Comparison of ENCODE assay signal across 1 cellular context in the genomic region with DNA sequence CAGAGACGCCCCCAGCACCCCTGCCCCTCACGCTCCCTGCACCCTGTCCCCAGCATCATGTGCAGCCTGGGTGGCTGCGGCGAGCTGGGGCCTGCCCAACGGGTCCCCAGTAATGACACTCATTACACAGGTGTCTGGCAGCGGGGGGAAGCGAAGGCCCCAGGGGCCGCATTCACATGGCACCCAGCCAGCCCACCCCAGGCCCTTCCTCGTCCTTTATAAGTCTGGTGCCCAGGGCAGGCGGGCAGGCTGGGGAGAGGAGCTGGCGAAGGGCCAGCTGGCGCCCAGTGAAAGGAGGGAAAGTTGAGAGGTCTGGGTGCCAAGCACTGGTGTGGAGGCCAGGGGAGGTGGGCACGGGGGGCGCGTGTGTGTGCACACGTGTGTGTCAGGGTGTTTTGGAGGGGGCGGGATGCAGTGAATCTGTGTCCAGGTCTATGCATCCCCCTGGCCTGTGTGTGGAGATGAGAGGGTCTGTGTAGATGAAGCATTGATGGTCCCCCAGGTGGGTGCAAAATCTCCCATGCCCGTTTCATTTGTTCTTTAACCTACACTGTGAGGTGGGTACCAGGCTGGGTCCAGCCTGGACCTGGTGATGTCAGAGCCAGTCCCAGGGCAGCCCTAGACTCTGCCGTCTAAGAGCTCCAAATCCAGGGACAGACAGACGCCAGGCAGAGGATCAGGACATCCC.
TF ChIP-seq lines count a peak whose summit lies in the region.

No MANE protein-coding gene starts in this region.

TF ChIP-seq in HepG2, 621 proteins besides CTCF, POLR2A, EP300 and RAD21 (continued from another document and continues in another):
- TF ChIP-seq, protein P1, sequence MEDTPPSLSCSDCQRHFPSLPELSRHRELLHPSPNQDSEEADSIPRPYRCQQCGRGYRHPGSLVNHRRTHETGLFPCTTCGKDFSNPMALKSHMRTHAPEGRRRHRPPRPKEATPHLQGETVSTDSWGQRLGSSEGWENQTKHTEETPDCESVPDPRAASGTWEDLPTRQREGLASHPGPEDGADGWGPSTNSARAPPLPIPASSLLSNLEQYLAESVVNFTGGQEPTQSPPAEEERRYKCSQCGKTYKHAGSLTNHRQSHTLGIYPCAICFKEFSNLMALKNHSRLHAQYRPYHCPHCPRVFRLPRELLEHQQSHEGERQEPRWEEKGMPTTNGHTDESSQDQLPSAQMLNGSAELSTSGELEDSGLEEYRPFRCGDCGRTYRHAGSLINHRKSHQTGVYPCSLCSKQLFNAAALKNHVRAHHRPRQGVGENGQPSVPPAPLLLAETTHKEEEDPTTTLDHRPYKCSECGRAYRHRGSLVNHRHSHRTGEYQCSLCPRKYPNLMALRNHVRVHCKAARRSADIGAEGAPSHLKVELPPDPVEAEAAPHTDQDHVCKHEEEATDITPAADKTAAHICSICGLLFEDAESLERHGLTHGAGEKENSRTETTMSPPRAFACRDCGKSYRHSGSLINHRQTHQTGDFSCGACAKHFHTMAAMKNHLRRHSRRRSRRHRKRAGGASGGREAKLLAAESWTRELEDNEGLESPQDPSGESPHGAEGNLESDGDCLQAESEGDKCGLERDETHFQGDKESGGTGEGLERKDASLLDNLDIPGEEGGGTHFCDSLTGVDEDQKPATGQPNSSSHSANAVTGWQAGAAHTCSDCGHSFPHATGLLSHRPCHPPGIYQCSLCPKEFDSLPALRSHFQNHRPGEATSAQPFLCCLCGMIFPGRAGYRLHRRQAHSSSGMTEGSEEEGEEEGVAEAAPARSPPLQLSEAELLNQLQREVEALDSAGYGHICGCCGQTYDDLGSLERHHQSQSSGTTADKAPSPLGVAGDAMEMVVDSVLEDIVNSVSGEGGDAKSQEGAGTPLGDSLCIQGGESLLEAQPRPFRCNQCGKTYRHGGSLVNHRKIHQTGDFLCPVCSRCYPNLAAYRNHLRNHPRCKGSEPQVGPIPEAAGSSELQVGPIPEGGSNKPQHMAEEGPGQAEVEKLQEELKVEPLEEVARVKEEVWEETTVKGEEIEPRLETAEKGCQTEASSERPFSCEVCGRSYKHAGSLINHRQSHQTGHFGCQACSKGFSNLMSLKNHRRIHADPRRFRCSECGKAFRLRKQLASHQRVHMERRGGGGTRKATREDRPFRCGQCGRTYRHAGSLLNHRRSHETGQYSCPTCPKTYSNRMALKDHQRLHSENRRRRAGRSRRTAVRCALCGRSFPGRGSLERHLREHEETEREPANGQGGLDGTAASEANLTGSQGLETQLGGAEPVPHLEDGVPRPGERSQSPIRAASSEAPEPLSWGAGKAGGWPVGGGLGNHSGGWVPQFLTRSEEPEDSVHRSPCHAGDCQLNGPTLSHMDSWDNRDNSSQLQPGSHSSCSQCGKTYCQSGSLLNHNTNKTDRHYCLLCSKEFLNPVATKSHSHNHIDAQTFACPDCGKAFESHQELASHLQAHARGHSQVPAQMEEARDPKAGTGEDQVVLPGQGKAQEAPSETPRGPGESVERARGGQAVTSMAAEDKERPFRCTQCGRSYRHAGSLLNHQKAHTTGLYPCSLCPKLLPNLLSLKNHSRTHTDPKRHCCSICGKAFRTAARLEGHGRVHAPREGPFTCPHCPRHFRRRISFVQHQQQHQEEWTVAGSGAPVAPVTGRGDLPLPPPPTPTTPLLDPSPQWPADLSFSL (CRISPR knock-in tag; IDR thresholded peaks at IDR 0.05), result no peak
- TF ChIP-seq, protein P2, sequence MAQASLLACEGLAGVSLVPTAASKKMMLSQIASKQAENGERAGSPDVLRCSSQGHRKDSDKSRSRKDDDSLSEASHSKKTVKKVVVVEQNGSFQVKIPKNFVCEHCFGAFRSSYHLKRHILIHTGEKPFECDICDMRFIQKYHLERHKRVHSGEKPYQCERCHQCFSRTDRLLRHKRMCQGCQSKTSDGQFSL (CRISPR knock-in tag; IDR thresholded peaks at IDR 0.05), result no peak
- TF ChIP-seq, protein P3, sequence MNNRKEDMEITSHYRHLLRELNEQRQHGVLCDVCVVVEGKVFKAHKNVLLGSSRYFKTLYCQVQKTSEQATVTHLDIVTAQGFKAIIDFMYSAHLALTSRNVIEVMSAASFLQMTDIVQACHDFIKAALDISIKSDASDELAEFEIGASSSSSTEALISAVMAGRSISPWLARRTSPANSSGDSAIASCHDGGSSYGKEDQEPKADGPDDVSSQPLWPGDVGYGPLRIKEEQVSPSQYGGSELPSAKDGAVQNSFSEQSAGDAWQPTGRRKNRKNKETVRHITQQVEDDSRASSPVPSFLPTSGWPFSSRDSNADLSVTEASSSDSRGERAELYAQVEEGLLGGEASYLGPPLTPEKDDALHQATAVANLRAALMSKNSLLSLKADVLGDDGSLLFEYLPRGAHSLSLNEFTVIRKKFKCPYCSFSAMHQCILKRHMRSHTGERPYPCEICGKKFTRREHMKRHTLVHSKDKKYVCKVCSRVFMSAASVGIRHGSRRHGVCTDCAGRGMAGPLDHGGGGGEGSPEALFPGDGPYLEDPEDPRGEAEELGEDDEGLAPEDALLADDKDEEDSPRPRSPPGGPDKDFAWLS (CRISPR knock-in tag; IDR thresholded peaks at IDR 0.05; ENCODE audit: borderline replicate concordance), result no peak
- TF ChIP-seq ZSCAN29 (CRISPR knock-in tag; conservative IDR thresholded peaks at IDR 0.05) (no peak), ZNF24 (IDR thresholded peaks at IDR 0.05) (no peak), FOXO1 (CRISPR knock-in tag; IDR thresholded peaks at IDR 0.05) (no peak), WIZ (CRISPR knock-in tag; IDR thresholded peaks at IDR 0.05) (no peak), TCF7 (IDR thresholded peaks at IDR 0.05; ENCODE audit: low read depth) (no peak), ZNF766 (CRISPR knock-in tag; IDR thresholded peaks at IDR 0.05; ENCODE audit: borderline replicate concordance) (no peak), ZMAT3 (CRISPR knock-in tag; conservative IDR thresholded peaks at IDR 0.05) (no peak), NFYC (CRISPR knock-in tag; IDR thresholded peaks at IDR 0.05) (no peak), AGO2 (optimal IDR thresholded peaks at IDR 0.05; ENCODE audit: low read depth, low read length) (no peak), SYNCRIP (IDR thresholded peaks at IDR 0.05; ENCODE audit: insufficient read depth, low read depth, low read length) (no peak), ZNF816 (CRISPR knock-in tag; IDR thresholded peaks at IDR 0.05; ENCODE audit: borderline replicate concordance) (no peak), TBX2 (CRISPR knock-in tag; IDR thresholded peaks at IDR 0.05; ENCODE audit: borderline replicate concordance) (peak; percentile 13; the same call in 1 of the 2 replicates), ZBTB8A (CRISPR knock-in tag; IDR thresholded peaks at IDR 0.05; ENCODE audit: borderline replicate concordance, low read depth) (no peak), ZNF160 (CRISPR knock-in tag; IDR thresholded peaks at IDR 0.05) (no peak), POLR2AphosphoS5 (IDR thresholded peaks at IDR 0.05; ENCODE audit: low read depth, low read length) (no peak), ZNF558 (CRISPR knock-in tag; IDR thresholded peaks at IDR 0.05; ENCODE audit: borderline replicate concordance) (no peak), ZNF615 (CRISPR knock-in tag; IDR thresholded peaks at IDR 0.05; ENCODE audit: borderline replicate concordance) (no peak), ASH2L (IDR thresholded peaks at IDR 0.05; ENCODE audit: insufficient read length, low read depth, low read length) (no peak), TEAD2 (CRISPR knock-in tag; IDR thresholded peaks at IDR 0.05) (no peak), ZNF652 (CRISPR knock-in tag; IDR thresholded peaks at IDR 0.05; ENCODE audit: borderline replicate concordance, low read depth) (no peak), SCMH1 (CRISPR knock-in tag; IDR thresholded peaks at IDR 0.05; ENCODE audit: borderline replicate concordance) (no peak)
- TF ChIP-seq, protein P4, sequence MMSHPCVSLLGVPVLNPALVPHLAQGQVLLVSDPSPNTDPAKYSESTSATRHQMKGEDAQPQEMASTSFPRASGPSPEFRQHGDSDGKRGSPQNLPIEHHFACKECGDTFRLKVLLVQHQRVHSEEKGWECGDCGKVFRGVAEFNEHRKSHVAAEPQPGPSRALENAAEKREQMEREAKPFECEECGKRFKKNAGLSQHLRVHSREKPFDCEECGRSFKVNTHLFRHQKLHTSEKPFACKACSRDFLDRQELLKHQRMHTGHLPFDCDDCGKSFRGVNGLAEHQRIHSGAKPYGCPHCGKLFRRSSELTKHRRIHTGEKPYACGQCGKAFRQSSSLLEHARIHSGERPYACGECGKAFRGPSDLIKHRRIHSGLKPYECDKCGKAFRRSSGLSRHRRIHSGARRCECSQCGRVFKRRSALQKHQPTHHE (CRISPR knock-in tag; IDR thresholded peaks at IDR 0.05; ENCODE audit: borderline replicate concordance), result no peak
- TF ChIP-seq, protein P5, sequence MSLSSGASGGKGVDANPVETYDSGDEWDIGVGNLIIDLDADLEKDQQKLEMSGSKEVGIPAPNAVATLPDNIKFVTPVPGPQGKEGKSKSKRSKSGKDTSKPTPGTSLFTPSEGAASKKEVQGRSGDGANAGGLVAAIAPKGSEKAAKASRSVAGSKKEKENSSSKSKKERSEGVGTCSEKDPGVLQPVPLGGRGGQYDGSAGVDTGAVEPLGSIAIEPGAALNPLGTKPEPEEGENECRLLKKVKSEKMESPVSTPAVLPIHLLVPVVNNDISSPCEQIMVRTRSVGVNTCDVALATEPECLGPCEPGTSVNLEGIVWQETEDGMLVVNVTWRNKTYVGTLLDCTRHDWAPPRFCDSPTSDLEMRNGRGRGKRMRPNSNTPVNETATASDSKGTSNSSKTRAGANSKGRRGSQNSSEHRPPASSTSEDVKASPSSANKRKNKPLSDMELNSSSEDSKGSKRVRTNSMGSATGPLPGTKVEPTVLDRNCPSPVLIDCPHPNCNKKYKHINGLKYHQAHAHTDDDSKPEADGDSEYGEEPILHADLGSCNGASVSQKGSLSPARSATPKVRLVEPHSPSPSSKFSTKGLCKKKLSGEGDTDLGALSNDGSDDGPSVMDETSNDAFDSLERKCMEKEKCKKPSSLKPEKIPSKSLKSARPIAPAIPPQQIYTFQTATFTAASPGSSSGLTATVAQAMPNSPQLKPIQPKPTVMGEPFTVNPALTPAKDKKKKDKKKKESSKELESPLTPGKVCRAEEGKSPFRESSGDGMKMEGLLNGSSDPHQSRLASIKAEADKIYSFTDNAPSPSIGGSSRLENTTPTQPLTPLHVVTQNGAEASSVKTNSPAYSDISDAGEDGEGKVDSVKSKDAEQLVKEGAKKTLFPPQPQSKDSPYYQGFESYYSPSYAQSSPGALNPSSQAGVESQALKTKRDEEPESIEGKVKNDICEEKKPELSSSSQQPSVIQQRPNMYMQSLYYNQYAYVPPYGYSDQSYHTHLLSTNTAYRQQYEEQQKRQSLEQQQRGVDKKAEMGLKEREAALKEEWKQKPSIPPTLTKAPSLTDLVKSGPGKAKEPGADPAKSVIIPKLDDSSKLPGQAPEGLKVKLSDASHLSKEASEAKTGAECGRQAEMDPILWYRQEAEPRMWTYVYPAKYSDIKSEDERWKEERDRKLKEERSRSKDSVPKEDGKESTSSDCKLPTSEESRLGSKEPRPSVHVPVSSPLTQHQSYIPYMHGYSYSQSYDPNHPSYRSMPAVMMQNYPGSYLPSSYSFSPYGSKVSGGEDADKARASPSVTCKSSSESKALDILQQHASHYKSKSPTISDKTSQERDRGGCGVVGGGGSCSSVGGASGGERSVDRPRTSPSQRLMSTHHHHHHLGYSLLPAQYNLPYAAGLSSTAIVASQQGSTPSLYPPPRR (CRISPR knock-in tag; IDR thresholded peaks at IDR 0.05; ENCODE audit: borderline replicate concordance), result no peak
- TF ChIP-seq, protein P6, sequence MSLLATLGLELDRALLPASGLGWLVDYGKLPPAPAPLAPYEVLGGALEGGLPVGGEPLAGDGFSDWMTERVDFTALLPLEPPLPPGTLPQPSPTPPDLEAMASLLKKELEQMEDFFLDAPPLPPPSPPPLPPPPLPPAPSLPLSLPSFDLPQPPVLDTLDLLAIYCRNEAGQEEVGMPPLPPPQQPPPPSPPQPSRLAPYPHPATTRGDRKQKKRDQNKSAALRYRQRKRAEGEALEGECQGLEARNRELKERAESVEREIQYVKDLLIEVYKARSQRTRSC (CRISPR knock-in tag; IDR thresholded peaks at IDR 0.05; ENCODE audit: low read depth), result no peak
- TF ChIP-seq, protein P7, sequence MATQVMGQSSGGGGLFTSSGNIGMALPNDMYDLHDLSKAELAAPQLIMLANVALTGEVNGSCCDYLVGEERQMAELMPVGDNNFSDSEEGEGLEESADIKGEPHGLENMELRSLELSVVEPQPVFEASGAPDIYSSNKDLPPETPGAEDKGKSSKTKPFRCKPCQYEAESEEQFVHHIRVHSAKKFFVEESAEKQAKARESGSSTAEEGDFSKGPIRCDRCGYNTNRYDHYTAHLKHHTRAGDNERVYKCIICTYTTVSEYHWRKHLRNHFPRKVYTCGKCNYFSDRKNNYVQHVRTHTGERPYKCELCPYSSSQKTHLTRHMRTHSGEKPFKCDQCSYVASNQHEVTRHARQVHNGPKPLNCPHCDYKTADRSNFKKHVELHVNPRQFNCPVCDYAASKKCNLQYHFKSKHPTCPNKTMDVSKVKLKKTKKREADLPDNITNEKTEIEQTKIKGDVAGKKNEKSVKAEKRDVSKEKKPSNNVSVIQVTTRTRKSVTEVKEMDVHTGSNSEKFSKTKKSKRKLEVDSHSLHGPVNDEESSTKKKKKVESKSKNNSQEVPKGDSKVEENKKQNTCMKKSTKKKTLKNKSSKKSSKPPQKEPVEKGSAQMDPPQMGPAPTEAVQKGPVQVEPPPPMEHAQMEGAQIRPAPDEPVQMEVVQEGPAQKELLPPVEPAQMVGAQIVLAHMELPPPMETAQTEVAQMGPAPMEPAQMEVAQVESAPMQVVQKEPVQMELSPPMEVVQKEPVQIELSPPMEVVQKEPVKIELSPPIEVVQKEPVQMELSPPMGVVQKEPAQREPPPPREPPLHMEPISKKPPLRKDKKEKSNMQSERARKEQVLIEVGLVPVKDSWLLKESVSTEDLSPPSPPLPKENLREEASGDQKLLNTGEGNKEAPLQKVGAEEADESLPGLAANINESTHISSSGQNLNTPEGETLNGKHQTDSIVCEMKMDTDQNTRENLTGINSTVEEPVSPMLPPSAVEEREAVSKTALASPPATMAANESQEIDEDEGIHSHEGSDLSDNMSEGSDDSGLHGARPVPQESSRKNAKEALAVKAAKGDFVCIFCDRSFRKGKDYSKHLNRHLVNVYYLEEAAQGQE (IDR thresholded peaks at IDR 0.05; ENCODE audit: borderline replicate concordance in 1 of 2, low read depth in 1 of 2, low read length in 2 of 2), result no peak
- TF ChIP-seq, protein P8, sequence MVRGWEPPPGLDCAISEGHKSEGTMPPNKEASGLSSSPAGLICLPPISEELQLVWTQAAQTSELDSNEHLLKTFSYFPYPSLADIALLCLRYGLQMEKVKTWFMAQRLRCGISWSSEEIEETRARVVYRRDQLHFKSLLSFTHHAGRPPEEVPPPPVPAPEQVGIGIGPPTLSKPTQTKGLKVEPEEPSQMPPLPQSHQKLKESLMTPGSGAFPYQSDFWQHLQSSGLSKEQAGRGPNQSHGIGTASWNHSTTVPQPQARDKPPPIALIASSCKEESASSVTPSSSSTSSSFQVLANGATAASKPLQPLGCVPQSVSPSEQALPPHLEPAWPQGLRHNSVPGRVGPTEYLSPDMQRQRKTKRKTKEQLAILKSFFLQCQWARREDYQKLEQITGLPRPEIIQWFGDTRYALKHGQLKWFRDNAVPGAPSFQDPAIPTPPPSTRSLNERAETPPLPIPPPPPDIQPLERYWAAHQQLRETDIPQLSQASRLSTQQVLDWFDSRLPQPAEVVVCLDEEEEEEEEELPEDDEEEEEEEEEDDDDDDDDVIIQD (CRISPR knock-in tag; IDR thresholded peaks at IDR 0.05; ENCODE audit: low read depth), result no peak
